ENCODE assay signal across 2 cellular contexts in genomic region chr2:241656190-241656741, GRCh38.
TF ChIP-seq lines count a peak whose summit lies in the region.

No MANE protein-coding gene starts in this region.

TF ChIP-seq in HEK293, 187 proteins besides CTCF, POLR2A, EP300 and RAD21:
- no peak for TF ChIP-seq KLF9 (tag by site-specific recombination; IDR thresholded peaks at IDR 0.05; ENCODE audit: low read depth)
- TF ChIP-seq EGR2 (tag by site-specific recombination; IDR thresholded peaks at IDR 0.05; ENCODE audit: low read depth): 0 out of 2 replicates have a peak, but pooled peaks have one; percentile 4
TF ChIP-seq in HEK293: peak in this region for 1.

TF ChIP-seq in GM12878, 131 proteins besides CTCF, POLR2A, EP300 and RAD21:
- TF ChIP-seq ZNF24 (IDR thresholded peaks at IDR 0.05): no peak
- no peak for TF ChIP-seq HDAC6 (IDR thresholded peaks at IDR 0.05; ENCODE audit: unreplicated experiment)
- TF ChIP-seq E2F8 (IDR thresholded peaks at IDR 0.05; ENCODE audit: low read depth, partially characterized antibody): no peak
- no peak for TF ChIP-seq IRF4 (IDR thresholded peaks at IDR 0.05; ENCODE audit: low read depth, low read length)
- TF ChIP-seq RB1 (IDR thresholded peaks at IDR 0.05; ENCODE audit: borderline replicate concordance): no peak
- TF ChIP-seq SREBF1 (IDR thresholded peaks at IDR 0.05; ENCODE audit: low read length): no peak
- no peak for TF ChIP-seq MXI1 (IDR thresholded peaks at IDR 0.05; ENCODE audit: low read depth, low read length)
- TF ChIP-seq CBX5 (IDR thresholded peaks at IDR 0.05; ENCODE audit: low read depth): no peak
- TF ChIP-seq STAT1 (conservative IDR thresholded peaks at IDR 0.05): no peak
